In the genomic region with DNA sequence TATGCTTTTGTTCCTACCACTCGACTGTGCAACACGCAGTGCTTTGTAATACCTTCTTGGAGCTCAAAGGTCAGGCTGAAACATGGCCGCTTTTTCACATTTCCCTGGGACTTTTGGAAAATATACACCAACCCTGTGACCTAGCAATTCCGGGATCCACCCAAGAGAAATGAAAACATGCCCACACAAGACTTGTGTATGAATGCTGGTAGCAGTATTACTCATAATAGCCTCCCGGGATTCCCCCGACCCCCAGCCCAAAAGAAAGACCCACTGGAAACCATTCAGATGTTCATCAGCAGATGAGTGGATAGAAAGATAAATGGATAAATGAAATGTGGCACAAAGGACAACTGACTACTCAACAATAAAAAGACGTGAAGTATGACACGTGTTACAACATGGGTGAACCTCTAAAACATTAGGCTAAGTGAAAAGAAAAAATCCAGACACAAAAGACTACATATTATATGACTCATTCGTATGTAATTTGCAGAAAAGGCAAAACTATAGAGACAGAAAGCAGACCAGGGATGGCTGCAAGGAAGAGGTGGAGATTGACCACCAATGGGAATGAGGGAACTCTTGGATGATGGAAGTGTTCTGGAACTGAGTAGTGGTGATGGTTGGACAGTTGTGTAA, we compare ENCODE assay signal across 12 cellular contexts.
DNase-seq lines count a peak whose midpoint lies in the region; ATAC-seq, FAIRE-seq and TF ChIP-seq lines count a peak whose summit lies in the region.
"Had no signal": no experiment of that assay in that cellular context is flagged by ENCODE, and none has a peak within 500 bp of the region (broad histone marks: within the 10 kb centered on the region; RNA-seq: fewer than 3 reads in every experiment).

No MANE protein-coding gene starts in this region.

- H3K27ac Mint-ChIP-seq in activated CD4-positive, alpha-beta memory T cell treated with anti-CD3 and anti-CD28 coated beads for 36 hours = no peak overlapping the region
- no peak overlapping the region for H3K27ac Mint-ChIP-seq in activated CD4-positive, alpha-beta memory T cell treated with anti-CD3 and anti-CD28 coated beads, Interleukin-2, amount 10 ng/mL, durations not matched to agents 7 days and 5 days
- no peak overlapping the region for H3K27ac Mint-ChIP-seq in stimulated activated effector memory CD8-positive, alpha-beta T cell treated with anti-CD3 and anti-CD28 coated beads, Interleukin-12 subunit alpha, Interleukin-12 subunit beta, amount 100 ng/mL, for 72 hours
- H3K27ac Mint-ChIP-seq in natural killer cell treated with Interleukin-12 subunit alpha and Interleukin-12 subunit beta and Interleukin-15 and Interleukin-18, amount 100 ng/mL, for 72 hours = no peak overlapping the region
- H3K27ac Mint-ChIP-seq: activated naive CD8-positive, alpha-beta T cell treated with anti-CD3 and anti-CD28 coated beads, Interleukin-2, amount 10 ng/mL, durations not matched to agents 7 days and 5 days had no signal

- no peak overlapping the region for H3K4me3 Mint-ChIP-seq in activated CD4-positive, alpha-beta memory T cell treated with anti-CD3 and anti-CD28 coated beads for 36 hours
- H3K4me3 Mint-ChIP-seq in activated CD4-positive, alpha-beta memory T cell treated with anti-CD3 and anti-CD28 coated beads, Interleukin-2, amount 10 ng/mL, durations not matched to agents 7 days and 5 days = no peak overlapping the region
- H3K4me3 Mint-ChIP-seq in stimulated activated effector memory CD8-positive, alpha-beta T cell treated with anti-CD3 and anti-CD28 coated beads, Interleukin-12 subunit alpha, Interleukin-12 subunit beta, amount 100 ng/mL, for 72 hours = no peak overlapping the region
- H3K4me3 Mint-ChIP-seq in natural killer cell treated with Interleukin-12 subunit alpha and Interleukin-12 subunit beta and Interleukin-15 and Interleukin-18, amount 100 ng/mL, for 72 hours = no peak overlapping the region
- H3K4me3 Mint-ChIP-seq: activated naive CD8-positive, alpha-beta T cell treated with anti-CD3 and anti-CD28 coated beads, Interleukin-2, amount 10 ng/mL, durations not matched to agents 7 days and 5 days had no signal

- no peak for FAIRE-seq in GM12892 (lab: Jason Lieb, UNC)

- peak; percentile 24 for ATAC-seq in stimulated activated effector memory CD8-positive, alpha-beta T cell treated with anti-CD3 and anti-CD28 coated beads, Interleukin-12 subunit alpha, Interleukin-12 subunit beta, amount 100 ng/mL, for 72 hours
- ATAC-seq in natural killer cell treated with Interleukin-12 subunit alpha and Interleukin-12 subunit beta and Interleukin-15 and Interleukin-18, amount 100 ng/mL, for 72 hours = no peak

- H3K27me3 Mint-ChIP-seq in activated CD4-positive, alpha-beta memory T cell treated with anti-CD3 and anti-CD28 coated beads for 36 hours = no peaks in the 10 kb centered on the region
- no peaks in the 10 kb centered on the region for H3K27me3 Mint-ChIP-seq in activated CD4-positive, alpha-beta memory T cell treated with anti-CD3 and anti-CD28 coated beads, Interleukin-2, amount 10 ng/mL, durations not matched to agents 7 days and 5 days
- no peaks in the 10 kb centered on the region for H3K27me3 Mint-ChIP-seq in natural killer cell treated with Interleukin-12 subunit alpha and Interleukin-12 subunit beta and Interleukin-15 and Interleukin-18, amount 100 ng/mL, for 72 hours
- H3K27me3 Mint-ChIP-seq: activated naive CD8-positive, alpha-beta T cell treated with anti-CD3 and anti-CD28 coated beads, Interleukin-2, amount 10 ng/mL, durations not matched to agents 7 days and 5 days had no signal

- TF ChIP-seq CTCF in fibroblast of mammary gland (conservative IDR thresholded peaks at IDR 0.05; ENCODE audit: control insufficient read depth, insufficient read depth, low read depth, low read length) = no peak

- H3K4me1 Mint-ChIP-seq in activated CD4-positive, alpha-beta memory T cell treated with anti-CD3 and anti-CD28 coated beads for 36 hours (ENCODE audit: low read depth) = peaks cover 15% of the 10 kb centered on the region
- peaks cover 13% of the 10 kb centered on the region for H3K4me1 Mint-ChIP-seq in activated CD4-positive, alpha-beta memory T cell treated with anti-CD3 and anti-CD28 coated beads, Interleukin-2, amount 10 ng/mL, durations not matched to agents 7 days and 5 days
- H3K4me1 Mint-ChIP-seq in stimulated activated effector memory CD8-positive, alpha-beta T cell treated with anti-CD3 and anti-CD28 coated beads, Interleukin-12 subunit alpha, Interleukin-12 subunit beta, amount 100 ng/mL, for 72 hours = peaks cover 12% of the 10 kb centered on the region
- peaks cover 8 to 12% of the 10 kb centered on the region in 2 donors for H3K4me1 Mint-ChIP-seq in natural killer cell treated with Interleukin-12 subunit alpha and Interleukin-12 subunit beta and Interleukin-15 and Interleukin-18, amount 100 ng/mL, for 72 hours (ENCODE audit: low read depth in 2 of 2)

- intact Hi-C loops in activated CD4-positive, alpha-beta memory T cell treated with anti-CD3 and anti-CD28 coated beads for 36 hours (cut with micrococcal nuclease) = loop anchor here (10.0 kb wide), 1 partner anchor 151 kb away; no protein-coding TSS in a partner anchor

- CTCF ChIA-PET in activated CD4-positive, alpha-beta memory T cell treated with anti-CD3 and anti-CD28 coated beads for 36 hours (lab: Charles Lee) = interaction anchor here (0.7 to 1.8 kb wide), 3 partner anchors 12 to 156 kb away, joined by 3 to 6 read pairs (median 4); no protein-coding TSS in a partner anchor
- CTCF ChIA-PET in activated CD4-positive, alpha-beta memory T cell treated with anti-CD3 and anti-CD28 coated beads, Interleukin-2, amount 10 ng/mL, durations not matched to agents 7 days and 5 days (lab: Charles Lee) = interaction anchor here (0.6 kb wide), 1 partner anchor 85 kb away, joined by 3 read pairs; no protein-coding TSS in a partner anchor

- H3K9me3 Mint-ChIP-seq in activated CD4-positive, alpha-beta memory T cell treated with anti-CD3 and anti-CD28 coated beads for 36 hours = no peaks in the 10 kb centered on the region
- H3K9me3 Mint-ChIP-seq in activated CD4-positive, alpha-beta memory T cell treated with anti-CD3 and anti-CD28 coated beads, Interleukin-2, amount 10 ng/mL, durations not matched to agents 7 days and 5 days = no peaks in the 10 kb centered on the region
- H3K9me3 Mint-ChIP-seq in stimulated activated effector memory CD8-positive, alpha-beta T cell treated with anti-CD3 and anti-CD28 coated beads, Interleukin-12 subunit alpha, Interleukin-12 subunit beta, amount 100 ng/mL, for 72 hours = no peaks in the 10 kb centered on the region
- H3K9me3 Mint-ChIP-seq in natural killer cell treated with Interleukin-12 subunit alpha and Interleukin-12 subunit beta and Interleukin-15 and Interleukin-18, amount 100 ng/mL, for 72 hours = no peaks in the 10 kb centered on the region
- H3K9me3 Mint-ChIP-seq: activated naive CD8-positive, alpha-beta T cell treated with anti-CD3 and anti-CD28 coated beads, Interleukin-2, amount 10 ng/mL, durations not matched to agents 7 days and 5 days had no signal

- POLR2A ChIA-PET in activated CD4-positive, alpha-beta memory T cell treated with anti-CD3 and anti-CD28 coated beads for 36 hours (lab: Charles Lee) = no interaction called here
- POLR2A ChIA-PET in activated CD4-positive, alpha-beta memory T cell treated with anti-CD3 and anti-CD28 coated beads, Interleukin-2, amount 10 ng/mL, durations not matched to agents 7 days and 5 days (lab: Charles Lee) = no interaction called here

- H3K36me3 Mint-ChIP-seq in activated CD4-positive, alpha-beta memory T cell treated with anti-CD3 and anti-CD28 coated beads for 36 hours = peaks cover 1% of the 10 kb centered on the region
- H3K36me3 Mint-ChIP-seq in activated CD4-positive, alpha-beta memory T cell treated with anti-CD3 and anti-CD28 coated beads, Interleukin-2, amount 10 ng/mL, durations not matched to agents 7 days and 5 days (ENCODE audit: low read depth) = no peaks in the 10 kb centered on the region
- no peaks in the 10 kb centered on the region for H3K36me3 Mint-ChIP-seq in stimulated activated effector memory CD8-positive, alpha-beta T cell treated with anti-CD3 and anti-CD28 coated beads, Interleukin-12 subunit alpha, Interleukin-12 subunit beta, amount 100 ng/mL, for 72 hours
- no peaks in the 10 kb centered on the region for H3K36me3 Mint-ChIP-seq in natural killer cell treated with Interleukin-12 subunit alpha and Interleukin-12 subunit beta and Interleukin-15 and Interleukin-18, amount 100 ng/mL, for 72 hours
- H3K36me3 Mint-ChIP-seq: activated naive CD8-positive, alpha-beta T cell treated with anti-CD3 and anti-CD28 coated beads, Interleukin-2, amount 10 ng/mL, durations not matched to agents 7 days and 5 days had no signal

- DNase-seq in activated CD4-positive, alpha-beta memory T cell treated with anti-CD3 and anti-CD28 coated beads for 36 hours = peak; percentile 34
- no peak for DNase-seq in activated CD4-positive, alpha-beta memory T cell treated with anti-CD3 and anti-CD28 coated beads, Interleukin-2, amount 10 ng/mL, durations not matched to agents 7 days and 5 days
- DNase-seq in SK-MEL-5 (ENCODE audit: low read depth, low spot score) (peak; percentile 11), fibroblast of mammary gland (ENCODE audit: low read depth) (peak; percentile 86), GM12892 (ENCODE audit: insufficient read length) (no peak)
- no peak for DNase-seq in stimulated activated effector memory CD8-positive, alpha-beta T cell treated with anti-CD3 and anti-CD28 coated beads, Interleukin-12 subunit alpha, Interleukin-12 subunit beta, amount 100 ng/mL, for 72 hours (ENCODE audit: low spot score in 2 of 2)
- no peak for DNase-seq in natural killer cell treated with Interleukin-12 subunit alpha and Interleukin-12 subunit beta and Interleukin-15 and Interleukin-18, amount 100 ng/mL, for 72 hours (ENCODE audit: low spot score)
- no peak for DNase-seq in effector CD4-positive, alpha-beta T cell
- DNase-seq: activated naive CD8-positive, alpha-beta T cell treated with anti-CD3 and anti-CD28 coated beads, Interleukin-2, amount 10 ng/mL, durations not matched to agents 7 days and 5 days; NCI-H526; stimulated activated CD4-positive, alpha-beta T cell treated with anti-CD3 and anti-CD28 coated beads, Interleukin-4, amount 100 ng/mL, for 1 hour; transverse colon had no signal

- no peak for TF ChIP-seq POLR2A in GM12892 (IDR thresholded peaks at IDR 0.05; ENCODE audit: low read depth, low read length)

- in situ Hi-C loops in SK-MEL-5 (cut with HindIII; ENCODE audit: low pct_unique_long_range_greater_than_20kb, low sequenced_read_pairs) = no loop called here

- no peak overlapping the region for H3K4me3 ChIP-seq in fibroblast of mammary gland (ENCODE audit: control insufficient read depth, low read depth, low read length)
- H3K4me3 ChIP-seq: transverse colon had no signal

Comparison
In these comparisons a context has a peak if more than half of its experiments do, and no peak if none do; other contexts are left out.
1. DNase-seq: peak in activated CD4-positive, alpha-beta memory T cell treated with anti-CD3 and anti-CD28 coated beads for 36 hours (single experiment), SK-MEL-5 (single experiment) and fibroblast of mammary gland (single experiment); none in activated CD4-positive, alpha-beta memory T cell treated with anti-CD3 and anti-CD28 coated beads, Interleukin-2, amount 10 ng/mL, durations not matched to agents 7 days and 5 days (single experiment), stimulated activated effector memory CD8-positive, alpha-beta T cell treated with anti-CD3 and anti-CD28 coated beads, Interleukin-12 subunit alpha, Interleukin-12 subunit beta, amount 100 ng/mL, for 72 hours (0 of 2), GM12892 (single experiment), natural killer cell treated with Interleukin-12 subunit alpha and Interleukin-12 subunit beta and Interleukin-15 and Interleukin-18, amount 100 ng/mL, for 72 hours (single experiment) and effector CD4-positive, alpha-beta T cell (single experiment).